In the genomic region with DNA sequence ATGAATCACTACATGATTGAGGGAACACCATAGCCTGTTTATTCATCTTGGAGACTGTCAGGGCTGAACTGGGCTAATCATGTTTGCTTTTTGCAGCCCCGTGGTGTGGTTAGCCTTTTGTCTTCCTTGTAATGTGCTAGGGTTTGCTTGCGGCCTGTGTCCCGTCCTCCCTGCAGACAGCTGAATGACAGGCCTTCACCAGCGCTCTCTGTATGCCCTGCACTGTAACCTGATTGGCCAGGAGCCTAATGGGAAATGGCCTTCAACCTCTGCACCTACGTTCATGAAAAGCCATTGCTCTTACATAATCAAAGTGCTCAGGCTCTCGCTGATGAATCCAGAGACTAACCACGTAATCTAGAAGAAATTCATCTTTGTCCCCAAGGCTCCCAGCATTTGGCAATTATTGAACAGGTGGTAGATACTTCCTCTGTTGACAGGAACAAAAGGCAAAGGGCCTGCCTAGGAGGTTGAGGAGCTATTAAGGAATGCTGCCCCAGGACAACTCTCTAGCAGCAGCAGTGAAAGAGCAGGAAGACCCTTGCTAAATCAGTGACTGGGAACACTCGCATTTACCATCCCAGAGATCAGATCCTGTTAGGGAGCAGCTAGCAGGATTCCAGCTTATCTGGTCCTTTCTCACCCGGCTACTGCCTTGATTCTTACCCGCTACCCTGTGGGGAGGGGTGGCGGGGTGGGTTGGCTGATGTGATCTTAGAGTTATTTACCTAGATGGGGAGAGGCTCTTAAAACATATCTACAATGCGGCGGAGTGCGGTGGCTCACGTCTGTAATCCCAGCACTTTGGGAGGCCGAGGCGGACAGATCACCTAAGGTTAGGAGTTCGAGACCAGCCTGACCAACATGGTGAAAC, we compare ENCODE assay signal across 1 cellular context.
TF ChIP-seq lines count a peak whose summit lies in the region.

No MANE protein-coding gene starts in this region.

TF ChIP-seq in HepG2, 621 proteins besides CTCF, POLR2A, EP300 and RAD21 (continued from another document and continues in another):
- TF ChIP-seq MED8 (CRISPR knock-in tag; IDR thresholded peaks at IDR 0.05; ENCODE audit: insufficient replicate concordance) (peak; percentile 72), KLF6 (CRISPR knock-in tag; IDR thresholded peaks at IDR 0.05) (peak; percentile 75; the same call in 1 of the 2 replicates), HOXA5 (CRISPR knock-in tag; IDR thresholded peaks at IDR 0.05) (peak; percentile 81; the same call in 1 of the 2 replicates), ZNF292 (CRISPR knock-in tag; IDR thresholded peaks at IDR 0.05; ENCODE audit: borderline replicate concordance, low read depth) (peak; percentile 95; the same call in 1 of the 2 replicates), NR2C2 (CRISPR knock-in tag; IDR thresholded peaks at IDR 0.05; ENCODE audit: borderline replicate concordance) (peak; percentile 90), ZNF30 (CRISPR knock-in tag; IDR thresholded peaks at IDR 0.05) (no peak), RXRB (CRISPR knock-in tag; IDR thresholded peaks at IDR 0.05; ENCODE audit: borderline replicate concordance) (peak; percentile 94), ZNF781 (CRISPR knock-in tag; IDR thresholded peaks at IDR 0.05; ENCODE audit: borderline replicate concordance, not compliant biosample characterization) (peak; percentile 21), ESRRA (CRISPR knock-in tag; IDR thresholded peaks at IDR 0.05; ENCODE audit: low read depth) (peak; percentile 49; the same call in 1 of the 2 replicates), IRX3 (CRISPR knock-in tag; IDR thresholded peaks at IDR 0.05; ENCODE audit: borderline replicate concordance, low read depth) (0 out of 2 replicates have a peak, but pooled peaks have one; percentile 53), ZNF564 (CRISPR knock-in tag; IDR thresholded peaks at IDR 0.05) (peak; percentile 61; the same call in 1 of the 2 replicates), JUN (CRISPR knock-in tag; IDR thresholded peaks at IDR 0.05) (peak; percentile 85), ZSCAN31 (CRISPR knock-in tag; IDR thresholded peaks at IDR 0.05; ENCODE audit: low read depth) (peak; percentile 34; the same call in 1 of the 2 replicates), ZNF501 (CRISPR knock-in tag; IDR thresholded peaks at IDR 0.05) (peak; percentile 83), SP5 (CRISPR knock-in tag; IDR thresholded peaks at IDR 0.05; ENCODE audit: borderline replicate concordance, low read depth) (no peak), NCOA2 (CRISPR knock-in tag; IDR thresholded peaks at IDR 0.05) (peak; percentile 76), ZNF775 (CRISPR knock-in tag; IDR thresholded peaks at IDR 0.05; ENCODE audit: borderline replicate concordance) (no peak), ZBTB7B (CRISPR knock-in tag; IDR thresholded peaks at IDR 0.05) (peak; percentile 52; the same call in 1 of the 2 replicates), ZIK1 (CRISPR knock-in tag; IDR thresholded peaks at IDR 0.05; ENCODE audit: borderline replicate concordance, low read depth) (0 out of 2 replicates have a peak, but pooled peaks have one; percentile 48), ZNF644 (CRISPR knock-in tag; IDR thresholded peaks at IDR 0.05; ENCODE audit: low read depth) (peak; percentile 89; the same call in 1 of the 2 replicates), SATB2 (CRISPR knock-in tag; IDR thresholded peaks at IDR 0.05) (0 out of 2 replicates have a peak, but pooled peaks have one; percentile 63), JDP2 (CRISPR knock-in tag; IDR thresholded peaks at IDR 0.05; ENCODE audit: borderline replicate concordance) (no peak), NFE2L2 (IDR thresholded peaks at IDR 0.05; ENCODE audit: low read length) (0 out of 2 replicates have a peak, but pooled peaks have one; percentile 5), SOX6 (IDR thresholded peaks at IDR 0.05) (no peak), SOX6 (CRISPR knock-in tag; IDR thresholded peaks at IDR 0.05) (peak; percentile 96), ZNF776 (CRISPR knock-in tag; IDR thresholded peaks at IDR 0.05) (no peak), SUZ12 (IDR thresholded peaks at IDR 0.05; ENCODE audit: low read depth, low read length) (no peak), ATF7 (IDR thresholded peaks at IDR 0.05) (no peak), ATF7 (CRISPR knock-in tag; IDR thresholded peaks at IDR 0.05) (peak; percentile 66; the same call in 1 of the 2 replicates), ZNF484 (CRISPR knock-in tag; IDR thresholded peaks at IDR 0.05; ENCODE audit: borderline replicate concordance, low read depth) (no peak), ZNF562 (CRISPR knock-in tag; IDR thresholded peaks at IDR 0.05; ENCODE audit: borderline replicate concordance) (no peak), NFIC (IDR thresholded peaks at IDR 0.05; ENCODE audit: low read length) (peak; percentile 82), HMG20B (CRISPR knock-in tag; conservative IDR thresholded peaks at IDR 0.05) (peak; percentile 83), ZNF260 (CRISPR knock-in tag; IDR thresholded peaks at IDR 0.05; ENCODE audit: borderline replicate concordance, low read depth) (no peak), SNAPC2 (CRISPR knock-in tag; IDR thresholded peaks at IDR 0.05) (peak; percentile 90)
- TF ChIP-seq, protein P1, sequence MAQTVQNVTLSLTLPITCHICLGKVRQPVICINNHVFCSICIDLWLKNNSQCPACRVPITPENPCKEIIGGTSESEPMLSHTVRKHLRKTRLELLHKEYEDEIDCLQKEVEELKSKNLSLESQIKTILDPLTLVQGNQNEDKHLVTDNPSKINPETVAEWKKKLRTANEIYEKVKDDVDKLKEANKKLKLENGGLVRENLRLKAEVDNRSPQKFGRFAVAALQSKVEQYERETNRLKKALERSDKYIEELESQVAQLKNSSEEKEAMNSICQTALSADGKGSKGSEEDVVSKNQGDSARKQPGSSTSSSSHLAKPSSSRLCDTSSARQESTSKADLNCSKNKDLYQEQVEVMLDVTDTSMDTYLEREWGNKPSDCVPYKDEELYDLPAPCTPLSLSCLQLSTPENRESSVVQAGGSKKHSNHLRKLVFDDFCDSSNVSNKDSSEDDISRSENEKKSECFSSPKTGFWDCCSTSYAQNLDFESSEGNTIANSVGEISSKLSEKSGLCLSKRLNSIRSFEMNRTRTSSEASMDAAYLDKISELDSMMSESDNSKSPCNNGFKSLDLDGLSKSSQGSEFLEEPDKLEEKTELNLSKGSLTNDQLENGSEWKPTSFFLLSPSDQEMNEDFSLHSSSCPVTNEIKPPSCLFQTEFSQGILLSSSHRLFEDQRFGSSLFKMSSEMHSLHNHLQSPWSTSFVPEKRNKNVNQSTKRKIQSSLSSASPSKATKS (CRISPR knock-in tag; IDR thresholded peaks at IDR 0.05) = 0 out of 2 replicates have a peak, but pooled peaks have one; percentile 49
- TF ChIP-seq, protein P2, sequence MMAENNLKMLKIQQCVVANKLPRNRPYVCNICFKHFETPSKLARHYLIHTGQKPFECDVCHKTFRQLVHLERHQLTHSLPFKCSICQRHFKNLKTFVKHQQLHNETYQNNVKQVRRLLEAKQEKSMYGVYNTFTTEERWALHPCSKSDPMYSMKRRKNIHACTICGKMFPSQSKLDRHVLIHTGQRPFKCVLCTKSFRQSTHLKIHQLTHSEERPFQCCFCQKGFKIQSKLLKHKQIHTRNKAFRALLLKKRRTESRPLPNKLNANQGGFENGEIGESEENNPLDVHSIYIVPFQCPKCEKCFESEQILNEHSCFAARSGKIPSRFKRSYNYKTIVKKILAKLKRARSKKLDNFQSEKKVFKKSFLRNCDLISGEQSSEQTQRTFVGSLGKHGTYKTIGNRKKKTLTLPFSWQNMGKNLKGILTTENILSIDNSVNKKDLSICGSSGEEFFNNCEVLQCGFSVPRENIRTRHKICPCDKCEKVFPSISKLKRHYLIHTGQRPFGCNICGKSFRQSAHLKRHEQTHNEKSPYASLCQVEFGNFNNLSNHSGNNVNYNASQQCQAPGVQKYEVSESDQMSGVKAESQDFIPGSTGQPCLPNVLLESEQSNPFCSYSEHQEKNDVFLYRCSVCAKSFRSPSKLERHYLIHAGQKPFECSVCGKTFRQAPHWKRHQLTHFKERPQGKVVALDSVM (CRISPR knock-in tag; IDR thresholded peaks at IDR 0.05) = 0 out of 2 replicates have a peak, but pooled peaks have one; percentile 11
- TF ChIP-seq, protein P3, sequence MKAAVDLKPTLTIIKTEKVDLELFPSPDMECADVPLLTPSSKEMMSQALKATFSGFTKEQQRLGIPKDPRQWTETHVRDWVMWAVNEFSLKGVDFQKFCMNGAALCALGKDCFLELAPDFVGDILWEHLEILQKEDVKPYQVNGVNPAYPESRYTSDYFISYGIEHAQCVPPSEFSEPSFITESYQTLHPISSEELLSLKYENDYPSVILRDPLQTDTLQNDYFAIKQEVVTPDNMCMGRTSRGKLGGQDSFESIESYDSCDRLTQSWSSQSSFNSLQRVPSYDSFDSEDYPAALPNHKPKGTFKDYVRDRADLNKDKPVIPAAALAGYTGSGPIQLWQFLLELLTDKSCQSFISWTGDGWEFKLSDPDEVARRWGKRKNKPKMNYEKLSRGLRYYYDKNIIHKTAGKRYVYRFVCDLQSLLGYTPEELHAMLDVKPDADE (CRISPR knock-in tag; IDR thresholded peaks at IDR 0.05) = no peak
- TF ChIP-seq, protein P4, sequence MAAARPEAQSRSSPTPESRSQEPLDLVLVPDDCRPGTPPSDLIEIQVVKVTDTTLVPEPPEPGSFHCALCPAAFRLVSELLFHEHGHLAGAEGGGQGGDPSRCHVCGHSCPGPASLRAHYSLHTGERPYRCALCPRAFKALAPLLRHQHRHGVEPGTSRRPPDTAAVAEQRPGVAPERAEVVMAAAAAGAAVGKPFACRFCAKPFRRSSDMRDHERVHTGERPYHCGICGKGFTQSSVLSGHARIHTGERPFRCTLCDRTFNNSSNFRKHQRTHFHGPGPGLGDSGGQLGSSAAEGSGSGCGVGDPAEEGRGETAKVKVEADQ (CRISPR knock-in tag; IDR thresholded peaks at IDR 0.05; ENCODE audit: borderline replicate concordance) = peak; percentile 52; the same call in 1 of the 2 replicates
- TF ChIP-seq, protein P5, sequence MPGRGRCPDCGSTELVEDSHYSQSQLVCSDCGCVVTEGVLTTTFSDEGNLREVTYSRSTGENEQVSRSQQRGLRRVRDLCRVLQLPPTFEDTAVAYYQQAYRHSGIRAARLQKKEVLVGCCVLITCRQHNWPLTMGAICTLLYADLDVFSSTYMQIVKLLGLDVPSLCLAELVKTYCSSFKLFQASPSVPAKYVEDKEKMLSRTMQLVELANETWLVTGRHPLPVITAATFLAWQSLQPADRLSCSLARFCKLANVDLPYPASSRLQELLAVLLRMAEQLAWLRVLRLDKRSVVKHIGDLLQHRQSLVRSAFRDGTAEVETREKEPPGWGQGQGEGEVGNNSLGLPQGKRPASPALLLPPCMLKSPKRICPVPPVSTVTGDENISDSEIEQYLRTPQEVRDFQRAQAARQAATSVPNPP (CRISPR knock-in tag; IDR thresholded peaks at IDR 0.05) = peak; percentile 93
- TF ChIP-seq, protein P6, sequence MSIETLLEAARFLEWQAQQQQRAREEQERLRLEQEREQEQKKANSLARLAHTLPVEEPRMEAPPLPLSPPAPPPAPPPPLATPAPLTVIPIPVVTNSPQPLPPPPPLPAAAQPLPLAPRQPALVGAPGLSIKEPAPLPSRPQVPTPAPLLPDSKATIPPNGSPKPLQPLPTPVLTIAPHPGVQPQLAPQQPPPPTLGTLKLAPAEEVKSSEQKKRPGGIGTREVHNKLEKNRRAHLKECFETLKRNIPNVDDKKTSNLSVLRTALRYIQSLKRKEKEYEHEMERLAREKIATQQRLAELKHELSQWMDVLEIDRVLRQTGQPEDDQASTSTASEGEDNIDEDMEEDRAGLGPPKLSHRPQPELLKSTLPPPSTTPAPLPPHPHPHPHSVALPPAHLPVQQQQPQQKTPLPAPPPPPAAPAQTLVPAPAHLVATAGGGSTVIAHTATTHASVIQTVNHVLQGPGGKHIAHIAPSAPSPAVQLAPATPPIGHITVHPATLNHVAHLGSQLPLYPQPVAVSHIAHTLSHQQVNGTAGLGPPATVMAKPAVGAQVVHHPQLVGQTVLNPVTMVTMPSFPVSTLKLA (IDR thresholded peaks at IDR 0.05) = no peak
- TF ChIP-seq, protein P7, sequence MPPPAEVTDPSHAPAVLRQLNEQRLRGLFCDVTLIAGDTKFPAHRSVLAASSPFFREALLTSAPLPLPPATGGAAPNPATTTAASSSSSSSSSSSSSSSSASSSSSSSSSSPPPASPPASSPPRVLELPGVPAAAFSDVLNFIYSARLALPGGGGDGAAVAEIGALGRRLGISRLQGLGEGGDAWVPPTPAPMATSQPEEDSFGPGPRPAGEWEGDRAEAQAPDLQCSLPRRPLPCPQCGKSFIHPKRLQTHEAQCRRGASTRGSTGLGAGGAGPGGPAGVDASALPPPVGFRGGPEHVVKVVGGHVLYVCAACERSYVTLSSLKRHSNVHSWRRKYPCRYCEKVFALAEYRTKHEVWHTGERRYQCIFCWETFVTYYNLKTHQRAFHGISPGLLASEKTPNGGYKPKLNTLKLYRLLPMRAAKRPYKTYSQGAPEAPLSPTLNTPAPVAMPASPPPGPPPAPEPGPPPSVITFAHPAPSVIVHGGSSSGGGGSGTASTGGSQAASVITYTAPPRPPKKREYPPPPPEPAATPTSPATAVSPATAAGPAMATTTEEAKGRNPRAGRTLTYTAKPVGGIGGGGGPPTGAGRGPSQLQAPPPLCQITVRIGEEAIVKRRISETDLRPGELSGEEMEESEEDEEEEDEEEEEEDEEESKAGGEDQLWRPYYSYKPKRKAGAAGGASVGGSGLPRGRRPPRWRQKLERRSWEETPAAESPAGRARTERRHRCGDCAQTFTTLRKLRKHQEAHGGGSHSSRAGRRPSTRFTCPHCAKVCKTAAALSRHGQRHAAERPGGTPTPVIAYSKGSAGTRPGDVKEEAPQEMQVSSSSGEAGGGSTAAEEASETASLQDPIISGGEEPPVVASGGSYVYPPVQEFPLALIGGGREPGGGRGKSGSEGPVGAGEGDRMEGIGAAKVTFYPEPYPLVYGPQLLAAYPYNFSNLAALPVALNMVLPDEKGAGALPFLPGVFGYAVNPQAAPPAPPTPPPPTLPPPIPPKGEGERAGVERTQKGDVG (CRISPR knock-in tag; IDR thresholded peaks at IDR 0.05; ENCODE audit: borderline replicate concordance) = peak; percentile 62; the same call in 1 of the 2 replicates
- TF ChIP-seq, protein P8, sequence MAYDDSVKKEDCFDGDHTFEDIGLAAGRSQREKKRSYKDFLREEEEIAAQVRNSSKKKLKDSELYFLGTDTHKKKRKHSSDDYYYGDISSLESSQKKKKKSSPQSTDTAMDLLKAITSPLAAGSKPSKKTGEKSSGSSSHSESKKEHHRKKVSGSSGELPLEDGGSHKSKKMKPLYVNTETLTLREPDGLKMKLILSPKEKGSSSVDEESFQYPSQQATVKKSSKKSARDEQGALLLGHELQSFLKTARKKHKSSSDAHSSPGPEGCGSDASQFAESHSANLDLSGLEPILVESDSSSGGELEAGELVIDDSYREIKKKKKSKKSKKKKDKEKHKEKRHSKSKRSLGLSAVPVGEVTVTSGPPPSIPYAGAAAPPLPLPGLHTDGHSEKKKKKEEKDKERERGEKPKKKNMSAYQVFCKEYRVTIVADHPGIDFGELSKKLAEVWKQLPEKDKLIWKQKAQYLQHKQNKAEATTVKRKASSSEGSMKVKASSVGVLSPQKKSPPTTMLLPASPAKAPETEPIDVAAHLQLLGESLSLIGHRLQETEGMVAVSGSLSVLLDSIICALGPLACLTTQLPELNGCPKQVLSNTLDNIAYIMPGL (CRISPR knock-in tag; IDR thresholded peaks at IDR 0.05; ENCODE audit: borderline replicate concordance in 1 of 2, low read depth in 1 of 2) = peak in 1 of 2 experiments; percentile 29; a peak in 2 of 4 replicates
- TF ChIP-seq, protein P9, sequence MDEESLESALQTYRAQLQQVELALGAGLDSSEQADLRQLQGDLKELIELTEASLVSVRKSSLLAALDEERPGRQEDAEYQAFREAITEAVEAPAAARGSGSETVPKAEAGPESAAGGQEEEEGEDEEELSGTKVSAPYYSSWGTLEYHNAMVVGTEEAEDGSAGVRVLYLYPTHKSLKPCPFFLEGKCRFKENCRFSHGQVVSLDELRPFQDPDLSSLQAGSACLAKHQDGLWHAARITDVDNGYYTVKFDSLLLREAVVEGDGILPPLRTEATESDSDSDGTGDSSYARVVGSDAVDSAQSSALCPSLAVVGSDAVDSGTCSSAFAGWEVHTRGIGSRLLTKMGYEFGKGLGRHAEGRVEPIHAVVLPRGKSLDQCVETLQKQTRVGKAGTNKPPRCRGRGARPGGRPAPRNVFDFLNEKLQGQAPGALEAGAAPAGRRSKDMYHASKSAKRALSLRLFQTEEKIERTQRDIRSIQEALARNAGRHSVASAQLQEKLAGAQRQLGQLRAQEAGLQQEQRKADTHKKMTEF (CRISPR knock-in tag; IDR thresholded peaks at IDR 0.05) = peak; percentile 91
